16 cellular contexts compared by ENCODE assay signal in the genomic region with DNA sequence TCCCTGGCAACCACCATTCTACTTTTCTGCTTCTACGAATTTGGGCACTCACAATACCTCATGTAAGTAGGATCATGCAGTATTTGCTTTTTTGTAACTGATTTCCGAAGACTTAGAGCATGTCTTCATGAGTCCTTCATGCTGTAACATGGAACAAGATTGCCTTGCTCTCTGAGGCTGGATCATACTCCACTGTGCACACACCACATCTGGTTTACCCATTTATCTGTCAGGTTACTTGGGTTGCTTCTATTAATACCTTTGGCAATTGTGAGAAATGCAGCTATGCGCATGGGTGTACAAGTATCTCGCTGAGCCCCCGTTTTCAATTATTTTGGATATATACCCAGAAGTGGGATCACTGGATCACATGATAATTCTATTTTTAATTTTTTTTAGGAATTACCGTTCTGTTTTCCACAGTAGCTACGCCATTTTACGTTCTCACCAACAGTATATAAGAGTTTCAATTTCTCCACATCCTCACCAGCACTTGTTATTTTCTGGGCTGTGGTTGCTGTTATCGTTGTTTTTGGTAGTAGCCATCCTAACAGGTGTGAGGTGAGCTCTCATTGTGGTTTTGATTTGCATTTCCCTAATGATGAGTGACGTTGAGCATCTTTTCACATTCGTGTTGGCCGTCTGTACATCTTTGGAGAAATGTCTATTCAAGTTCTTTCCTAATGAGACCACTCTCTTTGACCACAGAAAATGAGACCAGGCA. TPM values are rescaled to one million over a fixed set of nuclear protein-coding genes. Genes with fewer than 3 reads are reported as not detected.
DNase-seq lines count a peak whose midpoint lies in the region; ATAC-seq, FAIRE-seq and TF ChIP-seq lines count a peak whose summit lies in the region.
"Had no signal": no experiment of that assay in that cellular context is flagged by ENCODE, and none has a peak within 500 bp of the region (broad histone marks: within the 10 kb centered on the region; RNA-seq: fewer than 3 reads in every experiment).

No MANE protein-coding gene starts in this region.

- H3K36me3 ChIP-seq in KMS-11 (ENCODE audit: insufficient read depth) (no peaks in the 10 kb centered on the region), small intestine (ENCODE audit: control insufficient read depth in 2 of 2, insufficient read depth in 2 of 2, low read length in 2 of 2) (no peaks in the 10 kb centered on the region)

- no peak for DNase-seq in T-helper 2 cell treated with Interferon-gamma antibody and Interleukin-4, amounts not matched to agents 5 μg/mL and 100 μg/mL, for 36 hours (ENCODE audit: low spot score)
- DNase-seq in T-helper 2 cell (no peak), small intestine (no peak), AG20443 (ENCODE audit: low spot score) (no peak), GM20000 (ENCODE audit: low spot score) (no peak), AG08396 (ENCODE audit: low spot score) (no peak)
- DNase-seq: DMS153; left colon; NCI-H2081 treated with DMSO at 0.1 percent for 48 hours; stimulated activated CD4-positive, alpha-beta T cell treated with anti-CD3 and anti-CD28 coated beads, Interleukin-2, amount 100 ng/mL, for 24 hours had no signal

- peak overlapping the region; percentile 30 for H3K4me2 ChIP-seq in KMS-11

- no peak for FAIRE-seq in small intestine (lab: Jason Lieb, UNC)
- FAIRE-seq: K562 had no signal

- no peaks in the 10 kb centered on the region for H3K9me3 ChIP-seq in small intestine (ENCODE audit: control insufficient read depth, low read depth)

- H3K27me3 ChIP-seq in KMS-11 (ENCODE audit: insufficient read depth, low read depth), result peaks cover 80% of the 10 kb centered on the region
- H3K27me3 ChIP-seq in small intestine (ENCODE audit: control insufficient read depth in 2 of 2, insufficient read depth in 2 of 2, low read length in 2 of 2), result no peaks in the 10 kb centered on the region

- H3K27ac ChIP-seq in KMS-11 (no peak overlapping the region), small intestine (ENCODE audit: low read depth in 1 of 2, low read length in 1 of 2) (peak overlapping the region; percentile 29 to 69)
- H3K27ac ChIP-seq: 22Rv1 had no signal

- H3K4me1 ChIP-seq in KMS-11 (ENCODE audit: low read depth, poor library complexity, severe bottlenecking), result peaks cover 44% of the 10 kb centered on the region
- peaks cover 3 to 6% of the 10 kb centered on the region in 2 donors for H3K4me1 ChIP-seq in small intestine (ENCODE audit: control insufficient read depth in 2 of 2, insufficient read depth in 1 of 2, low read depth in 1 of 2, low read length in 1 of 2)

- H3K4me3 Mint-ChIP-seq in T-helper 2 cell treated with Interferon-gamma antibody and Interleukin-4, amounts not matched to agents 5 μg/mL and 100 μg/mL, for 36 hours, result peak overlapping the region; percentile 35
- H3K4me3 Mint-ChIP-seq: stimulated activated naive CD8-positive, alpha-beta T cell treated with anti-CD3 and anti-CD28 coated beads, Interleukin-15, Interleukin-2, amounts not matched to agents 100 ng/mL and 50 ng/mL, for 24 hours; T-helper 1 cell treated with Interleukin-12 subunit alpha and Interleukin-12 subunit beta and Interleukin-4 antibody, amounts not matched to agents 30 μg/mL and 1 μg/mL, for 36 hours had no signal

- H3K4me3 ChIP-seq in KMS-11 (IDR thresholded peaks at IDR 0.05; ENCODE audit: insufficient read depth, low read depth, low read length), result peak overlapping the region; percentile 16
- no peak overlapping the region for H3K4me3 ChIP-seq in small intestine (ENCODE audit: low read depth in 1 of 2, low read length in 2 of 2)
- H3K4me3 ChIP-seq: K562 had no signal

- H3K4me1 Mint-ChIP-seq in T-helper 2 cell treated with Interferon-gamma antibody and Interleukin-4, amounts not matched to agents 5 μg/mL and 100 μg/mL, for 36 hours (ENCODE audit: low read depth), result peaks cover 65% of the 10 kb centered on the region

- H3K27me3 Mint-ChIP-seq in T-helper 2 cell treated with Interferon-gamma antibody and Interleukin-4, amounts not matched to agents 5 μg/mL and 100 μg/mL, for 36 hours (ENCODE audit: low read depth), result peaks cover 32% of the 10 kb centered on the region

- 77 to 90% (median 78%) methylated on average over 12 of the region's 12 CpGs for WGBS in small intestine, 3 donors

- TF ChIP-seq CTCF in KMS-11 (conservative IDR thresholded peaks at IDR 0.05; ENCODE audit: low read depth, low read length), result no peak
- TF ChIP-seq CTCF in GM20000 (IDR thresholded peaks at IDR 0.05; ENCODE audit: extremely low read depth, missing control alignments), result no peak

- H2AFZ ChIP-seq in KMS-11 (ENCODE audit: low read depth), result no peak overlapping the region

- H4K20me1 ChIP-seq in KMS-11 (ENCODE audit: insufficient read depth), result no peaks in the 10 kb centered on the region

- H3K9me3 Mint-ChIP-seq in T-helper 2 cell treated with Interferon-gamma antibody and Interleukin-4, amounts not matched to agents 5 μg/mL and 100 μg/mL, for 36 hours, result no peaks in the 10 kb centered on the region
- H3K9me3 Mint-ChIP-seq: stimulated activated naive CD8-positive, alpha-beta T cell treated with anti-CD3 and anti-CD28 coated beads, Interleukin-15, Interleukin-2, amounts not matched to agents 100 ng/mL and 50 ng/mL, for 24 hours; T-helper 1 cell treated with Interleukin-12 subunit alpha and Interleukin-12 subunit beta and Interleukin-4 antibody, amounts not matched to agents 30 μg/mL and 1 μg/mL, for 36 hours had no signal

- H3K36me3 Mint-ChIP-seq in T-helper 2 cell treated with Interferon-gamma antibody and Interleukin-4, amounts not matched to agents 5 μg/mL and 100 μg/mL, for 36 hours (ENCODE audit: low read depth), result peaks cover 6% of the 10 kb centered on the region

- no peaks in the 10 kb centered on the region for H3K79me2 ChIP-seq in KMS-11 (ENCODE audit: insufficient read depth, low read depth)

- ATAC-seq in HG02642 (IDR thresholded peaks at IDR 0.05; ENCODE audit: poor library complexity, unreplicated experiment), result peak; percentile 58
- ATAC-seq: K562 had no signal

- peak overlapping the region; percentile 12 for H3K27ac Mint-ChIP-seq in T-helper 2 cell treated with Interferon-gamma antibody and Interleukin-4, amounts not matched to agents 5 μg/mL and 100 μg/mL, for 36 hours
- H3K27ac Mint-ChIP-seq: stimulated activated naive CD8-positive, alpha-beta T cell treated with anti-CD3 and anti-CD28 coated beads, Interleukin-15, Interleukin-2, amounts not matched to agents 100 ng/mL and 50 ng/mL, for 24 hours; T-helper 1 cell treated with Interleukin-12 subunit alpha and Interleukin-12 subunit beta and Interleukin-4 antibody, amounts not matched to agents 30 μg/mL and 1 μg/mL, for 36 hours had no signal

- no peak overlapping the region for H3K9ac ChIP-seq in KMS-11

RNA-seq across cellular contexts. Expression of a gene that starts 10.7 kb away (rescaled TPM):
- 100 to 1,000 TPM in 2 of 3 donors, 10 to 100 TPM in 1; 42.5 to 234 (median 175) TPM for polyA plus RNA-seq in small intestine

RNA-seq across cellular contexts. Expression of a gene that starts 48.8 kb away (rescaled TPM):
- polyA plus RNA-seq in small intestine, result 1 to 10 TPM; 1.1 to 2.2 (median 1.4) TPM

RNA-seq across cellular contexts. Expression of a gene that starts 53.9 kb away (rescaled TPM):
- polyA plus RNA-seq in small intestine, result under 1 TPM in 1 of 3 donors, not detected in 2; 0.55 TPM
- polyA plus RNA-seq: K562 had no signal
